ENCODE assay signal across 27 cellular contexts in the genomic region with DNA sequence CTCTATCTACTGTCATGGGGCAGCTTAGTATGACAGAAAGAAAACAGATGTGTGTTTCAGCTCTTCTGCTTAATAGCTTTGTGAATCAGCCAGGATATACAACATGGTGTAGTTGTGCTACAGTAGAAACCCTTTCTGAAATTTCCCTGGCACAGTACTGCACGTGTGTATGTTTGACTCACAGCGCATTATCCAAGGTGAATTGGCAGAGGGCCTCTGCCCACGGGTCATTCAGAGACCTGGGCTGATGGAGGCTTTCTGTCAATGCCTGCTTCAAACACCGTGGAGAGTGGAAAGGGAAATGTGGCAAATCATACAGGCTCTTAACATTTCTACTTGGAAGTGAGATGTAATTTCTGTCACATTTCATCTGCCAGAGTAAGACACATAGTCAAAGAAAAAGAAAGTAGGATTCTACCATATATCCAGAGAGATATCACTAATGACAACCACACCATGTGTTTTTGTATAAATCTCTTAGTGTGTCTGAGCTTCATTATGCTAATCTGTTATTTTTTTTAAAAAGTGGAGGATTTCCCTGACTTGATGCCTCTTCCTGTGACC.
"Had no signal": no experiment of that assay in that cellular context is flagged by ENCODE, and none has a peak within 500 bp of the region (broad histone marks: within the 10 kb centered on the region; RNA-seq: fewer than 3 reads in every experiment).

No MANE protein-coding gene starts in this region.

- H3K9me3 Mint-ChIP-seq: naive thymus-derived CD8-positive, alpha-beta T cell; nephron progenitor cell; stimulated activated memory B cell treated with anti-CD40 and anti-IgM and Interleukin-4, amounts not matched to agents 10 μg/mL and 1 μg/mL and 100 μg/mL, for 72 hours; type B pancreatic cell had no signal

- H3K36me3 ChIP-seq: esophagus squamous epithelium, heart right ventricle, sigmoid colon, tibial artery had no signal

- H3K27ac Mint-ChIP-seq: immature natural killer cell; naive thymus-derived CD8-positive, alpha-beta T cell; nephron progenitor cell; progenitor cell of endocrine pancreas; stimulated activated memory B cell treated with anti-CD40 and anti-IgM and Interleukin-4, amounts not matched to agents 10 μg/mL and 1 μg/mL and 100 μg/mL, for 72 hours; type B pancreatic cell had no signal

- H3K4me3 Mint-ChIP-seq: immature natural killer cell; naive thymus-derived CD8-positive, alpha-beta T cell; nephron progenitor cell; stimulated activated memory B cell treated with anti-CD40 and anti-IgM and Interleukin-4, amounts not matched to agents 10 μg/mL and 1 μg/mL and 100 μg/mL, for 72 hours; type B pancreatic cell had no signal

- H3K36me3 Mint-ChIP-seq: immature natural killer cell; naive thymus-derived CD8-positive, alpha-beta T cell; stimulated activated memory B cell treated with anti-CD40 and anti-IgM and Interleukin-4, amounts not matched to agents 10 μg/mL and 1 μg/mL and 100 μg/mL, for 72 hours; type B pancreatic cell had no signal

- DNase-seq: dermis blood vessel endothelial cell; effector memory CD4-positive, alpha-beta T cell; erythroblast; esophagus squamous epithelium; foreskin melanocyte; glutamatergic neuron; heart right ventricle; hypothalamus; immature natural killer cell; islet precursor cell; kidney glomerular epithelial cell; mesendoderm; naive thymus-derived CD8-positive, alpha-beta T cell; nephron progenitor cell; occipital lobe; sigmoid colon; stimulated activated CD4-positive, alpha-beta T cell treated with anti-CD3 and anti-CD28 coated beads, Interleukin-2, amount 100 ng/mL, for 24 hours; stimulated activated CD4-positive, alpha-beta T cell treated with anti-CD3 and anti-CD28 coated beads, Interleukin-4, amount 100 ng/mL, for 24 hours; stimulated activated naive CD8-positive, alpha-beta T cell treated with anti-CD3 and anti-CD28 coated beads, Interleukin-15, Interleukin-2, amounts not matched to agents 100 U/mL and 50 U/mL, for 24 hours; substantia nigra; testis; tibial artery had no signal

- H3K4me1 ChIP-seq: esophagus squamous epithelium, heart right ventricle, sigmoid colon, testis had no signal

- H3K4me3 ChIP-seq: coronary artery, esophagus squamous epithelium, heart right ventricle, sigmoid colon, testis, tibial artery had no signal

- H3K4me1 Mint-ChIP-seq: immature natural killer cell; naive thymus-derived CD8-positive, alpha-beta T cell; nephron progenitor cell; stimulated activated memory B cell treated with anti-CD40 and anti-IgM and Interleukin-4, amounts not matched to agents 10 μg/mL and 1 μg/mL and 100 μg/mL, for 72 hours had no signal

- H3K27me3 ChIP-seq: esophagus squamous epithelium, heart right ventricle, sigmoid colon, testis, tibial artery had no signal

- H3K27me3 Mint-ChIP-seq: progenitor cell of endocrine pancreas; stimulated activated memory B cell treated with anti-CD40 and anti-IgM and Interleukin-4, amounts not matched to agents 10 μg/mL and 1 μg/mL and 100 μg/mL, for 72 hours; type B pancreatic cell had no signal

- ATAC-seq: naive thymus-derived CD8-positive, alpha-beta T cell; stimulated activated memory B cell treated with anti-CD40 and anti-IgM and Interleukin-4, amounts not matched to agents 10 μg/mL and 1 μg/mL and 100 μg/mL, for 72 hours; stimulated activated naive CD8-positive, alpha-beta T cell treated with anti-CD3 and anti-CD28 coated beads, Interleukin-15, Interleukin-2, amounts not matched to agents 100 U/mL and 50 U/mL, for 24 hours had no signal

- H3K27ac ChIP-seq: coronary artery, esophagus squamous epithelium, heart right ventricle, parathyroid adenoma, sigmoid colon, testis, tibial artery had no signal

- H3K9me3 ChIP-seq: esophagus squamous epithelium, sigmoid colon, testis, tibial artery had no signal
